In genomic region chr17:40551091-40551873, GRCh38 we compare ENCODE assay signal across 1 cellular context.
TF ChIP-seq lines count a peak whose summit lies in the region.

No MANE protein-coding gene starts in this region.

TF ChIP-seq in liver, 16 proteins besides CTCF, POLR2A, EP300 and RAD21 (continued from another document):
- TF ChIP-seq MAX (IDR thresholded peaks at IDR 0.05) (peak; percentile 83), SP1 (IDR thresholded peaks at IDR 0.05) (peak; percentile 93), YY1 (IDR thresholded peaks at IDR 0.05) (peak; percentile 95), EGR1 (IDR thresholded peaks at IDR 0.05; ENCODE audit: low read depth in 2 of 2) (peak; percentile 24 to 76), HNF4G (IDR thresholded peaks at IDR 0.05) (peak; percentile 68)
TF ChIP-seq in liver: peak in this region for 15.
